1 cellular context compared by ENCODE assay signal in genomic region chr3:184248454-184249411, GRCh38.
A peak's percentile ranks its signal among the peaks of the same experiment; 100 is the strongest.
TF ChIP-seq lines count a peak whose summit lies in the region.

Gene ALG3, minus strand, starts transcription at chr3:184248962. Its CDS starts 22 bp downstream, at chr3:184248940.

TF ChIP-seq in GM12878, 131 proteins besides CTCF, POLR2A, EP300 and RAD21 (continued from another document):
- TF ChIP-seq SKIL (IDR thresholded peaks at IDR 0.05; ENCODE audit: low read depth, poor library complexity, severe bottlenecking) (no peak), RUNX3 (IDR thresholded peaks at IDR 0.05; ENCODE audit: low read length) (peak; percentile 76), IRF4 (IDR thresholded peaks at IDR 0.05; ENCODE audit: low read depth, low read length) (no peak), RCOR1 (conservative IDR thresholded peaks at IDR 0.05; ENCODE audit: low read depth, low read length) (no peak), POLR2AphosphoS2 (IDR thresholded peaks at IDR 0.05; ENCODE audit: low read depth, low read length) (peak; percentile 79), NRF1 (conservative IDR thresholded peaks at IDR 0.05; ENCODE audit: low read depth, low read length) (no peak), CBX5 (IDR thresholded peaks at IDR 0.05; ENCODE audit: low read depth) (peak; percentile 46; the same call in 1 of the 2 replicates), NR2F1 (conservative IDR thresholded peaks at IDR 0.05) (peak; percentile 57), SIN3A (IDR thresholded peaks at IDR 0.05; ENCODE audit: low read depth, low read length) (peak; percentile 86), ZNF24 (IDR thresholded peaks at IDR 0.05) (no peak), TCF12 (IDR thresholded peaks at IDR 0.05; ENCODE audit: low read depth, low read length) (0 out of 2 replicates have a peak, but pooled peaks have one; percentile 59), KAT2A (conservative IDR thresholded peaks at IDR 0.05; ENCODE audit: control insufficient read depth, low read depth, low read length) (no peak), PAX8 (IDR thresholded peaks at IDR 0.05) (no peak), GABPA (IDR thresholded peaks at IDR 0.05; ENCODE audit: low read depth) (peak; percentile 91), SRF (IDR thresholded peaks at IDR 0.05; ENCODE audit: low read depth in 2 of 2, low read length in 2 of 2) (peak in 1 of 2 experiments; percentile 83; a peak in 2 of 4 replicates), SMARCA5 (IDR thresholded peaks at IDR 0.05) (peak; percentile 43; the same call in 1 of the 2 replicates), CEBPB (IDR thresholded peaks at IDR 0.05; ENCODE audit: borderline replicate concordance in 1 of 2, low read depth in 2 of 2, low read length in 2 of 2) (no peak), MYB (IDR thresholded peaks at IDR 0.05; ENCODE audit: borderline replicate concordance, low read depth, low read length) (0 out of 2 replicates have a peak, but pooled peaks have one; percentile 30), PBX3 (IDR thresholded peaks at IDR 0.05; ENCODE audit: insufficient replicate concordance, low read depth, low read length) (peak; percentile 6), ZNF687 (IDR thresholded peaks at IDR 0.05) (no peak), ZSCAN29 (IDR thresholded peaks at IDR 0.05) (no peak), TBL1XR1 (IDR thresholded peaks at IDR 0.05; ENCODE audit: low read depth, low read length) (no peak; the same call in 1 of the 2 replicates), SMC3 (IDR thresholded peaks at IDR 0.05; ENCODE audit: borderline replicate concordance, low read length) (no peak), DPF2 (IDR thresholded peaks at IDR 0.05) (0 out of 2 replicates have a peak, but pooled peaks have one; percentile 22), TCF3 (IDR thresholded peaks at IDR 0.05; ENCODE audit: borderline replicate concordance, insufficient read depth, low read depth, low read length) (no peak), ASH2L (IDR thresholded peaks at IDR 0.05; ENCODE audit: borderline replicate concordance, low read depth) (peak; percentile 78; the same call in 1 of the 2 replicates), POU2F2 (IDR thresholded peaks at IDR 0.05; ENCODE audit: borderline replicate concordance, low read depth, low read length) (peak; percentile 82), TARDBP (IDR thresholded peaks at IDR 0.05; ENCODE audit: borderline replicate concordance) (0 out of 2 replicates have a peak, but pooled peaks have one; percentile 60), BHLHE40 (IDR thresholded peaks at IDR 0.05; ENCODE audit: borderline replicate concordance in 1 of 2, low read depth in 2 of 2, low read length in 1 of 2) (peak; percentile 57 to 85; a peak in 3 of 4 replicates), KLF5 (IDR thresholded peaks at IDR 0.05; ENCODE audit: partially characterized antibody) (no peak), ZBTB33 (IDR thresholded peaks at IDR 0.05) (no peak), MEF2B (IDR thresholded peaks at IDR 0.05; ENCODE audit: partially characterized antibody, poor library complexity, severe bottlenecking) (no peak), ATF7 (IDR thresholded peaks at IDR 0.05; ENCODE audit: low read depth) (no peak), MTA2 (IDR thresholded peaks at IDR 0.05; ENCODE audit: low read depth) (no peak), FOS (IDR thresholded peaks at IDR 0.05; ENCODE audit: borderline replicate concordance, extremely low read depth, insufficient read length) (no peak), ZZZ3 (IDR thresholded peaks at IDR 0.05; ENCODE audit: control insufficient read depth, insufficient read length, low read depth) (no peak), ETV6 (conservative IDR thresholded peaks at IDR 0.05 in 1 of 2, IDR thresholded peaks at IDR 0.05 in 1 of 2; ENCODE audit: borderline replicate concordance in 1 of 2, low read depth in 1 of 2) (peak in 1 of 2 experiments; percentile 68; a peak in 2 of 4 replicates)
